Comparison of ENCODE assay signal across 24 cellular contexts in genomic region chr11:130141561-130142341, GRCh38. TPM values are rescaled to one million over a fixed set of nuclear protein-coding genes. Genes with fewer than 3 reads are reported as not detected.
DNase-seq lines count a peak whose midpoint lies in the region; ATAC-seq and TF ChIP-seq lines count a peak whose summit lies in the region.
"Had no signal": no experiment of that assay in that cellular context is flagged by ENCODE, and none has a peak within 500 bp of the region (broad histone marks: within the 10 kb centered on the region; RNA-seq: fewer than 3 reads in every experiment).

No MANE protein-coding gene starts in this region.

- intact Hi-C loops in adrenal gland (cut with DNase I) (no loop called here), dorsolateral prefrontal cortex (cut with DNase I) (no loop called here), left ventricle myocardium superior (cut with micrococcal nuclease) (no loop called here), posterior vena cava (cut with DNase I) (no loop called here)

- TF ChIP-seq CTCF in adrenal gland (IDR thresholded peaks at IDR 0.05): peak in 2 of 6 experiments; percentile 17 to 36
- TF ChIP-seq CTCF in dorsolateral prefrontal cortex (IDR thresholded peaks at IDR 0.05 in 54 of 56, conservative IDR thresholded peaks at IDR 0.05 in 2 of 56; ENCODE audit: low read depth in 1 of 56, partially characterized antibody in 56 of 56): no peak

- WGBS in adrenal gland, 4 donors: 80 to 88% (median 84%) methylated on average over 15 to 19 of the region's 19 CpGs

- peaks cover 26 to 28% of the 10 kb centered on the region in 2 donors for H3K4me1 ChIP-seq in adrenal gland (replicated peaks in 1 of 2)

- DNase-seq in adrenal gland (peak in 6 of 7 donors; percentile 46 to 73 (median 63)), dorsolateral prefrontal cortex (no peak), left ventricle myocardium superior (peak; percentile 49), posterior vena cava (ENCODE audit: low spot score) (peak; percentile 76), EL (no peak), NCI-H187 treated with DMSO at 0.1 percent for 48 hours (lab: John Stamatoyannopoulos, UW) (no peak)
- DNase-seq: activated CD4-positive, alpha-beta T cell treated with anti-CD3 and anti-CD28 coated beads, Interleukin-2, amount 10 ng/mL, durations not matched to agents 7 days and 5 days; activated naive CD4-positive, alpha-beta T cell treated with Interleukin-2 at 50 U/mL for 16 hours; Calu3; central memory CD4-positive, alpha-beta T cell; DND-41; NCI-H1048; NCI-H1694 treated with DMSO at 0.1 percent for 48 hours; NCI-H2171; NCI-H524 treated with DMSO at 0.1 percent for 48 hours; posterior cingulate gyrus; stimulated activated naive B cell treated with anti-CD40 and anti-IgM and Interleukin-4, amounts not matched to agents 10 μg/mL and 1 μg/mL and 100 μg/mL, for 72 hours; T1000 had no signal

- H3K4me3 ChIP-seq in adrenal gland (no peak overlapping the region), dorsolateral prefrontal cortex (no peak overlapping the region)
- H3K4me3 ChIP-seq: neural progenitor cell had no signal

- H3K27me3 ChIP-seq in adrenal gland: no peaks in the 10 kb centered on the region
- H3K27me3 ChIP-seq in dorsolateral prefrontal cortex: no peaks in the 10 kb centered on the region
- H3K27me3 ChIP-seq: neural progenitor cell had no signal

- peak overlapping the region in 3 of 5 donors; percentile 24 to 55 (median 35) for H3K27ac ChIP-seq in adrenal gland
- peak overlapping the region in 34 of 59 donors; percentile 1 to 65 (median 38) for H3K27ac ChIP-seq in dorsolateral prefrontal cortex
- H3K27ac ChIP-seq: neural progenitor cell had no signal

- peaks cover 0 to 30% of the 10 kb centered on the region in 2 donors for H3K36me3 ChIP-seq in adrenal gland (replicated peaks in 1 of 2)

- ATAC-seq in left ventricle myocardium superior (peak; percentile 71), HG03520 (IDR thresholded peaks at IDR 0.05; ENCODE audit: unreplicated experiment) (no peak), HG02588 (IDR thresholded peaks at IDR 0.05; ENCODE audit: unreplicated experiment) (no peak)
- ATAC-seq: stimulated activated naive B cell treated with anti-CD40 and anti-IgM and Interleukin-4, amounts not matched to agents 10 μg/mL and 1 μg/mL and 100 μg/mL, for 72 hours; WTC11 had no signal

- no peak for TF ChIP-seq POLR2A in adrenal gland (IDR thresholded peaks at IDR 0.05)

- no peaks in the 10 kb centered on the region for H3K9me3 ChIP-seq in adrenal gland (replicated peaks in 1 of 3)

RNA-seq across cellular contexts. Expression of gene ST14, which starts 17.8 kb away (rescaled TPM):
- total RNA-seq in adrenal gland (10 to 100 TPM in 5 of 8 donors, 1 to 10 TPM in 3; 2.5 to 41.0 (median 11.5) TPM), dorsolateral prefrontal cortex (1 to 10 TPM in 104 of 120 experiments, under 1 TPM in 16; 0.36 to 8.6 (median 1.7) TPM), left ventricle myocardium superior (2.1 TPM), posterior vena cava (1 to 10 TPM; 4.9 to 6.0 TPM)
- polyA plus RNA-seq in adrenal gland: 10 to 100 TPM in 1 of 3 donors, 1 to 10 TPM in 2; 3.0 to 13.4 (median 3.4) TPM
- total RNA-seq: activated CD4-positive, alpha-beta T cell treated with anti-CD3 and anti-CD28 coated beads, Interleukin-2, amount 10 ng/mL, durations not matched to agents 7 days and 5 days; endothelial cell of umbilical vein had no signal
- polyA plus RNA-seq: AG04450 had no signal

Comparison
In these comparisons a context has a peak if more than half of its experiments do, and no peak if none do; other contexts are left out.
1. DNase-seq: peak in adrenal gland (6 of 7), left ventricle myocardium superior (single experiment) and posterior vena cava (single experiment); none in dorsolateral prefrontal cortex (0 of 10), EL (single experiment) and NCI-H187 treated with DMSO at 0.1 percent for 48 hours (single experiment).